Comparison of ENCODE assay signal across 12 cellular contexts in the genomic region with DNA sequence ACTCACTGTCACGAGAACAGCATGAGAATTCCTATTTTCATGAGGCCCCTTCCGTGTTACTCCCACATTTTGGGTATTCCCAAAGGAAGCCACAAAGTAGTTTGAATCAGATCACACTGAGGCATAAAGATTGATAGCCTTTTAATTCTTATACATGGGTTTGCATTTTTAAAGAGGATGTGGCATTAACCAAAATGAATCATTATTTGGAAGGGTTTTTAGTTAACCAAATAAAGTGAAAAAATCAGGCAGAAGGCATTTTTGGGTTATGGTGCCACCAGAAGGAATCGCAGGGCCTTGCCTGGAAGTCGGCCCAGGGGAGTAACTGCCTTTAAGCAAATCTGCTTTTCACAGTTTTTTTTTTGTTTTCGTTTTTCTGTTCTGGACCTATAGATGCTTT. TPM values are rescaled to one million over a fixed set of nuclear protein-coding genes. Genes with fewer than 3 reads are reported as not detected.
DNase-seq lines count a peak whose midpoint lies in the region; ATAC-seq and TF ChIP-seq lines count a peak whose summit lies in the region.
"Had no signal": no experiment of that assay in that cellular context is flagged by ENCODE, and none has a peak within 500 bp of the region (broad histone marks: within the 10 kb centered on the region; RNA-seq: fewer than 3 reads in every experiment).

No MANE protein-coding gene starts in this region.

- no peak for TF ChIP-seq CTCF in neutrophil (IDR thresholded peaks at IDR 0.05)

- peaks cover 0 to 52% (median 4%) of the 10 kb centered on the region in 11 experiments; a peak in 10 of 22 replicates for H4K20me1 ChIP-seq in BLaER1 treated with 17β-estradiol and CSF1 and Interleukin-3, amounts not matched to agents 10 nM and 100 nM

- H3K4me1 Mint-ChIP-seq in activated naive CD4-positive, alpha-beta T cell treated with anti-CD3 and anti-CD28 coated beads, Interleukin-2, amount 10 ng/mL, durations not matched to agents 7 days and 5 days: no peaks in the 10 kb centered on the region

- DNase-seq in M059J (ENCODE audit: low read depth) (peak; percentile 89), cerebellum (ENCODE audit: low spot score) (peak; percentile 22)
- DNase-seq in activated naive CD4-positive, alpha-beta T cell treated with anti-CD3 and anti-CD28 coated beads, Interleukin-2, amount 10 ng/mL, durations not matched to agents 7 days and 5 days: no peak
- no peak for DNase-seq in activated naive CD4-positive, alpha-beta T cell treated with anti-CD3 and anti-CD28 coated beads, Interleukin-2, amount 50 U/mL, for 72 hours (ENCODE audit: low spot score in 2 of 2)
- DNase-seq: GDM1, NCI-H187, right lobe of liver, SHP77 treated with DMSO at 0.1 percent for 48 hours had no signal

- peaks cover 4% of the 10 kb centered on the region for H3K9me3 Mint-ChIP-seq in activated naive CD4-positive, alpha-beta T cell treated with anti-CD3 and anti-CD28 coated beads, Interleukin-2, amount 10 ng/mL, durations not matched to agents 7 days and 5 days
- peaks cover 3 to 5% of the 10 kb centered on the region in 2 donors for H3K9me3 Mint-ChIP-seq in activated naive CD4-positive, alpha-beta T cell treated with anti-CD3 and anti-CD28 coated beads, Interleukin-2, amount 50 U/mL, for 72 hours

- peak overlapping the region in 10 of 11 experiments; percentile 39 to 77 (median 57); a peak in 19 of 22 replicates for H3K9ac ChIP-seq in BLaER1 treated with 17β-estradiol and CSF1 and Interleukin-3, amounts not matched to agents 10 nM and 100 nM

- peaks cover 39 to 62% (median 46%) of the 10 kb centered on the region in 10 experiments for H3K4me1 ChIP-seq in BLaER1 treated with 17β-estradiol and CSF1 and Interleukin-3, amounts not matched to agents 10 nM and 100 nM
- peaks cover 8 to 29% of the 10 kb centered on the region in 2 experiments for H3K4me1 ChIP-seq in neutrophil (ENCODE audit: control insufficient read depth in 1 of 2, insufficient read depth in 1 of 2, low read depth in 1 of 2, low read length in 1 of 2)
- H3K4me1 ChIP-seq: right lobe of liver had no signal

- no peak for ATAC-seq in HG02588 (IDR thresholded peaks at IDR 0.05; ENCODE audit: unreplicated experiment)
- no peak for ATAC-seq in GM18861 (IDR thresholded peaks at IDR 0.05; ENCODE audit: unreplicated experiment)
- no peak for ATAC-seq in activated naive CD4-positive, alpha-beta T cell treated with anti-CD3 and anti-CD28 coated beads, Interleukin-2, amount 50 U/mL, for 72 hours
- ATAC-seq: right lobe of liver had no signal

- no peak overlapping the region for H3K27ac Mint-ChIP-seq in activated naive CD4-positive, alpha-beta T cell treated with anti-CD3 and anti-CD28 coated beads, Interleukin-2, amount 10 ng/mL, durations not matched to agents 7 days and 5 days
- peak overlapping the region in 1 of 2 donors; percentile 33 for H3K27ac Mint-ChIP-seq in activated naive CD4-positive, alpha-beta T cell treated with anti-CD3 and anti-CD28 coated beads, Interleukin-2, amount 50 U/mL, for 72 hours

- peak overlapping the region in 10 of 11 experiments; percentile 37 to 82 (median 72); a peak in 20 of 22 replicates for H3K27ac ChIP-seq in BLaER1 treated with 17β-estradiol and CSF1 and Interleukin-3, amounts not matched to agents 10 nM and 100 nM
- H3K27ac ChIP-seq in neutrophil: peak overlapping the region; percentile 53
- H3K27ac ChIP-seq: right lobe of liver had no signal

- peaks cover 30% of the 10 kb centered on the region for H3K36me3 Mint-ChIP-seq in activated naive CD4-positive, alpha-beta T cell treated with anti-CD3 and anti-CD28 coated beads, Interleukin-2, amount 10 ng/mL, durations not matched to agents 7 days and 5 days
- H3K36me3 Mint-ChIP-seq in activated naive CD4-positive, alpha-beta T cell treated with anti-CD3 and anti-CD28 coated beads, Interleukin-2, amount 50 U/mL, for 72 hours: peaks cover 24 to 47% of the 10 kb centered on the region in 2 donors

- peaks cover 26 to 64% (median 56%) of the 10 kb centered on the region in 11 experiments for H3K9me3 ChIP-seq in BLaER1 treated with 17β-estradiol and CSF1 and Interleukin-3, amounts not matched to agents 10 nM and 100 nM (replicated peaks in 1 of 11)
- H3K9me3 ChIP-seq in neutrophil: no peaks in the 10 kb centered on the region
- H3K9me3 ChIP-seq: right lobe of liver had no signal

- no peaks in the 10 kb centered on the region for H3K27me3 Mint-ChIP-seq in activated naive CD4-positive, alpha-beta T cell treated with anti-CD3 and anti-CD28 coated beads, Interleukin-2, amount 10 ng/mL, durations not matched to agents 7 days and 5 days

- peak overlapping the region in 7 of 10 experiments; percentile 6 to 50 (median 13); a peak in 10 of 20 replicates for H3K4me3 ChIP-seq in BLaER1 treated with 17β-estradiol and CSF1 and Interleukin-3, amounts not matched to agents 10 nM and 100 nM
- H3K4me3 ChIP-seq in neutrophil (ENCODE audit: low read depth in 1 of 2, low read length in 1 of 2): no peak overlapping the region
- H3K4me3 ChIP-seq: right lobe of liver had no signal

- H3K27me3 ChIP-seq in BLaER1 treated with 17β-estradiol and CSF1 and Interleukin-3, amounts not matched to agents 10 nM and 100 nM: no peaks in the 10 kb centered on the region
- H3K27me3 ChIP-seq in neutrophil: no peaks in the 10 kb centered on the region
- H3K27me3 ChIP-seq: right lobe of liver had no signal

- CTCF ChIA-PET in activated naive CD4-positive, alpha-beta T cell treated with anti-CD3 and anti-CD28 coated beads, Interleukin-2, amount 10 ng/mL, durations not matched to agents 7 days and 5 days (lab: Charles Lee): no interaction called here

- H3K4me3 Mint-ChIP-seq in activated naive CD4-positive, alpha-beta T cell treated with anti-CD3 and anti-CD28 coated beads, Interleukin-2, amount 10 ng/mL, durations not matched to agents 7 days and 5 days: no peak overlapping the region

- peaks cover 32 to 61% (median 56%) of the 10 kb centered on the region in 11 experiments for H3K36me3 ChIP-seq in BLaER1 treated with 17β-estradiol and CSF1 and Interleukin-3, amounts not matched to agents 10 nM and 100 nM
- no peaks in the 10 kb centered on the region for H3K36me3 ChIP-seq in neutrophil
- H3K36me3 ChIP-seq: right lobe of liver had no signal

- peak overlapping the region; percentile 67 to 93 (median 80) for H3K4me2 ChIP-seq in BLaER1 treated with 17β-estradiol and CSF1 and Interleukin-3, amounts not matched to agents 10 nM and 100 nM

RNA-seq across cellular contexts. Expression of gene HSD17B12, which starts 55.4 kb away (rescaled TPM):
- 82.3 and 110 TPM in 2 replicates for total RNA-seq in M059J (2014; rRNA removed; shearing (Covaris generic))
- 96.3 TPM for total RNA-seq in cerebellum
- 10 to 100 TPM; 38.7 to 55.7 TPM for total RNA-seq in activated naive CD4-positive, alpha-beta T cell treated with anti-CD3 and anti-CD28 coated beads, Interleukin-2, amount 50 U/mL, for 72 hours

Comparison
In these comparisons a context has a peak if more than half of its experiments do, and no peak if none do; other contexts are left out.
1. H3K4me3 ChIP-seq: peak in BLaER1 treated with 17β-estradiol and CSF1 and Interleukin-3, amounts not matched to agents 10 nM and 100 nM (7 of 10); none in neutrophil (0 of 2).
2. DNase-seq: peak in M059J (single experiment) and cerebellum (single experiment); none in activated naive CD4-positive, alpha-beta T cell treated with anti-CD3 and anti-CD28 coated beads, Interleukin-2, amount 10 ng/mL, durations not matched to agents 7 days and 5 days (single experiment) and activated naive CD4-positive, alpha-beta T cell treated with anti-CD3 and anti-CD28 coated beads, Interleukin-2, amount 50 U/mL, for 72 hours (0 of 2).